ENCODE assay signal across 8 cellular contexts in the genomic region with DNA sequence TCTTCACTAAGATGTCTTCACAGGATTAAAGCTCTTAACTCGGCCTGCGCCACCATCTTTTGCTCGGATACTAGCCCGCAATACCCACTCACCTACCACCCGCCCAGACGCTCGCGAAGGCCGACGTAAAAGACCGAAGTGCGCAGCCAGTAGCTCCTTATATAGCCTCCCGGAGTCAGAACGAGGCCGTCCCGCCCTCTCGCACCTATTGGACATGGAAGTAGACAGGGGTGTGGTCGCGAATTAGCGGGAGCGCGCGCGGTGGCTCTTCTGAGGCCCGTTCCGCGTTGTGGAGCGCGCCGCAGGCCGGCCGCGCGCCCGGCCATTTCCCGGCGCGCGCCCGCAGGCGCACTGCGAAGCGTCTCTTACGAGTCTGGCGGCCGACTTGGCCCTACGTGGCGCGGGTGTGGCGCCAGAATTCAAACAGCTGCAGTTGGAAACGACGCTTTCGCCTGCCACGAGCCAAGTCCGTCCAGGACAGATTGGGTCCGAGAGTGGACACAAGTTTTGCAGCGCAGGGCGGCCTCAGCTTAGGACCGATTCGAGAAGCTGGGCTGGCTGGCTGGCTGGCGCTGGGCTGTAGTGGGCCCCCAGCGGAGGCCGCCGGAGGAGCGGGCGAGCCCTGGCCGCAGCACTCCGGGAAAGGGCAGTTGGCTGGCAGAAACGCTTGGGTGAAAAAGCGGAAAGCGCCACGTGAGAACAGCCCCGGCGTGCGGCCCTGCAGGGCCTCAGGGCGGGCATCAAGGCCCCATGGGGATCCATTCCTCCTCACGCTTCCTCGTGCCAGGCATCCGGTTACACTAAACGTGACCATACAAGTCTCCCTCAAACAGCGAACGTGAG. TPM values are rescaled to one million over a fixed set of nuclear protein-coding genes. Genes with fewer than 3 reads are reported as not detected.
DNase-seq lines count a peak whose midpoint lies in the region; ATAC-seq, FAIRE-seq and TF ChIP-seq lines count a peak whose summit lies in the region.

No MANE protein-coding gene starts in this region.

- H4K20me1 ChIP-seq in endothelial cell of umbilical vein (replicated peaks; ENCODE audit: control insufficient read depth, extremely low read depth, insufficient read depth, low read length): peaks cover 11% of the 10 kb centered on the region

- H3K4me2 ChIP-seq in endothelial cell of umbilical vein (ENCODE audit: insufficient read depth, low read length): peak overlapping the region; percentile 92

- H3K27ac ChIP-seq in HUES48 (ENCODE audit: low read depth, low read length): peak overlapping the region; percentile 99
- H3K27ac ChIP-seq in endothelial cell of umbilical vein (ENCODE audit: insufficient read depth, low read depth, low read length): peak overlapping the region; percentile 72

- intact Hi-C loops in endothelial cell of umbilical vein (cut with micrococcal nuclease): loop anchor here (1.0 to 10.0 kb wide), 8 partner anchors 36 to 914 kb away; a partner anchor contains a TSS

- peak; percentile 100 for TF ChIP-seq POLR2A in endothelial cell of umbilical vein (IDR thresholded peaks at IDR 0.05; ENCODE audit: low read depth, low read length)

- H3K4me1 ChIP-seq in HUES48 (ENCODE audit: control insufficient read depth, insufficient read depth, low read length) (peaks cover 13% of the 10 kb centered on the region), NT2/D1 (ENCODE audit: insufficient read depth, insufficient read length) (no peaks in the 10 kb centered on the region), endothelial cell of umbilical vein (ENCODE audit: control insufficient read depth, extremely low read depth, insufficient read depth, low read length) (peaks cover 29% of the 10 kb centered on the region)

- H3K79me2 ChIP-seq in endothelial cell of umbilical vein (ENCODE audit: control insufficient read depth, insufficient read depth, low read length): peaks cover 54% of the 10 kb centered on the region

- dilution Hi-C loops in endothelial cell of umbilical vein (cut with MboI; ENCODE audit: extremely low pct_ligation_motif_present, low sequenced_read_pairs): no loop called here

- no peaks in the 10 kb centered on the region for H3K9me1 ChIP-seq in endothelial cell of umbilical vein (replicated peaks; ENCODE audit: control insufficient read depth, extremely low read depth, insufficient read depth, low read length)

- DNase-seq in D341Med (ENCODE audit: low spot score) (peak; percentile 97), NT2/D1 (ENCODE audit: low read depth, low spot score) (peak; percentile 92), endothelial cell of umbilical vein (ENCODE audit: low read depth, low spot score) (peak; percentile 99), middle frontal gyrus (ENCODE audit: extremely low spot score, low spot score) (peak; percentile 99)
- peak; percentile 98 for DNase-seq in activated CD8-positive, alpha-beta memory T cell treated with anti-CD3 and anti-CD28 coated beads, Interleukin-2, amount 50 U/mL, for 4 hours
- DNase-seq in stimulated activated CD8-positive, alpha-beta memory T cell treated with anti-CD3 and anti-CD28 coated beads, Interleukin-2, amount 100 ng/mL, for 1 hour (ENCODE audit: low read depth in 2 of 2): peak; percentile 93 to 96

- BruUV-seq in endothelial cell of umbilical vein (replicated peaks; lab: Mats Ljungman, UMichigan): no TSS peak

- H3K36me3 ChIP-seq in HUES48 (ENCODE audit: control insufficient read depth, insufficient read depth, low read length) (peaks cover 41% of the 10 kb centered on the region), NT2/D1 (ENCODE audit: insufficient read depth, insufficient read length, low read length) (peaks cover 36% of the 10 kb centered on the region), endothelial cell of umbilical vein (ENCODE audit: control insufficient read depth in 2 of 2, extremely low read depth in 1 of 2, insufficient read depth in 2 of 2, low read length in 2 of 2) (peaks cover 7 to 15% of the 10 kb centered on the region in 2 experiments)

- CTCF ChIA-PET in endothelial cell of umbilical vein (lab: Charles Lee): interaction anchor here (2.6 to 6.3 kb wide), 2 partner anchors 37 to 142 kb away, joined by 6 to 78 read pairs; a partner anchor contains a TSS

- H3K27me3 ChIP-seq in HUES48 (ENCODE audit: control insufficient read depth, insufficient read depth, low read length) (no peaks in the 10 kb centered on the region), NT2/D1 (ENCODE audit: insufficient read depth, insufficient read length) (no peaks in the 10 kb centered on the region), endothelial cell of umbilical vein (ENCODE audit: control insufficient read depth in 2 of 2, insufficient read depth in 2 of 2, low read length in 2 of 2) (no peaks in the 10 kb centered on the region)

- H3K4me3 ChIP-seq in HUES48 (ENCODE audit: low read depth, low read length) (peak overlapping the region; percentile 84), NT2/D1 (ENCODE audit: insufficient read length, low read depth) (peak overlapping the region; percentile 70), endothelial cell of umbilical vein (replicated peaks in 1 of 3; ENCODE audit: insufficient read depth in 1 of 3, low read depth in 1 of 3, low read length in 3 of 3) (peak overlapping the region; percentile 87 to 99 (median 96))

- ATAC-seq in GM21423 (IDR thresholded peaks at IDR 0.05; ENCODE audit: unreplicated experiment): peak; percentile 69

- POLR2A ChIA-PET in endothelial cell of umbilical vein (lab: Charles Lee): interaction anchor here (0.7 to 5.8 kb wide), 27 partner anchors 9 to 326 kb away, joined by 3 to 372 read pairs (median 4); a partner anchor contains a TSS

- TF ChIP-seq CTCF in endothelial cell of umbilical vein (IDR thresholded peaks at IDR 0.05; ENCODE audit: extremely low read depth in 1 of 2, insufficient read depth in 1 of 2, low read depth in 1 of 2, low read length in 2 of 2): peak in 1 of 2 donors; percentile 9

- H3K9ac ChIP-seq in HUES48 (ENCODE audit: low read depth, low read length) (peak overlapping the region; percentile 98), NT2/D1 (ENCODE audit: insufficient read length, low read depth) (peak overlapping the region; percentile 99), endothelial cell of umbilical vein (replicated peaks; ENCODE audit: extremely low read depth, insufficient read depth, low read length) (peak overlapping the region; percentile 96)

- peak; percentile 93 for FAIRE-seq in endothelial cell of umbilical vein (lab: Jason Lieb, UNC)

- H3K9me3 ChIP-seq in HUES48 (ENCODE audit: control insufficient read depth, insufficient read depth, low read length) (no peaks in the 10 kb centered on the region), NT2/D1 (ENCODE audit: insufficient read depth, low read length) (no peaks in the 10 kb centered on the region), endothelial cell of umbilical vein (replicated peaks; ENCODE audit: control insufficient read depth, insufficient read depth, low read length) (no peaks in the 10 kb centered on the region)

- H2AFZ ChIP-seq in endothelial cell of umbilical vein (ENCODE audit: low read depth, low read length): peak overlapping the region; percentile 75

TF ChIP-seq in endothelial cell of umbilical vein, 7 proteins besides CTCF, POLR2A, EP300 and RAD21:
- TF ChIP-seq GATA2 (IDR thresholded peaks at IDR 0.05; ENCODE audit: insufficient read depth, insufficient read length, low read depth, low read length) (no peak), EZH2 (IDR thresholded peaks at IDR 0.05; ENCODE audit: borderline replicate concordance, low read depth, low read length, severe bottlenecking) (no peak), FOS (IDR thresholded peaks at IDR 0.05; ENCODE audit: borderline replicate concordance, insufficient read depth, low read length) (no peak), POLR2AphosphoS5 (IDR thresholded peaks at IDR 0.05; ENCODE audit: insufficient read depth, low read depth, low read length) (peak; percentile 100), MYC (IDR thresholded peaks at IDR 0.05; ENCODE audit: low read depth, low read length) (peak; percentile 68), JUN (IDR thresholded peaks at IDR 0.05; ENCODE audit: borderline replicate concordance, insufficient read depth, insufficient read length, low read depth) (no peak)
- TF ChIP-seq, protein P1, sequence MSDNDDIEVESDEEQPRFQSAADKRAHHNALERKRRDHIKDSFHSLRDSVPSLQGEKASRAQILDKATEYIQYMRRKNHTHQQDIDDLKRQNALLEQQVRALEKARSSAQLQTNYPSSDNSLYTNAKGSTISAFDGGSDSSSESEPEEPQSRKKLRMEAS (IDR thresholded peaks at IDR 0.05; ENCODE audit: insufficient read depth, insufficient read length): peak; percentile 57

RNA-seq across cellular contexts. Expression of a gene that starts 36.1 kb away (rescaled TPM):
- total RNA-seq in endothelial cell of umbilical vein: 150 and 155 TPM in 2 replicates
- polyA plus RNA-seq in endothelial cell of umbilical vein: 6.8 and 16.3 TPM in 2 replicates
- polyA plus RNA-seq in endothelial cell of umbilical vein (2011; cell fraction: cytosol; rRNA removed): 23.8 and 31.4 TPM in 2 replicates
- polyA plus RNA-seq in endothelial cell of umbilical vein (2011; cell fraction: nucleus; rRNA removed): 26.4 and 36.2 TPM in 2 replicates
- polyA plus RNA-seq in endothelial cell of umbilical vein (2012): 103 and 191 TPM in 2 replicates
- polyA minus RNA-seq in endothelial cell of umbilical vein: 21.4 and 21.9 TPM in 2 replicates
- polyA minus RNA-seq in endothelial cell of umbilical vein (2011; cell fraction: cytosol; rRNA and poly(A)+ RNA removed): 22.9 TPM
- 44.2 and 46.1 TPM in 2 replicates for polyA minus RNA-seq in endothelial cell of umbilical vein (2011; cell fraction: nucleus; rRNA and poly(A)+ RNA removed)

Comparison
In these comparisons a context has a peak if more than half of its experiments do, and no peak if none do; other contexts are left out.
1. Peak in every context shown above with its lines: DNase-seq, ATAC-seq, H3K4me3 ChIP-seq and H3K27ac ChIP-seq.